In the genomic region with DNA sequence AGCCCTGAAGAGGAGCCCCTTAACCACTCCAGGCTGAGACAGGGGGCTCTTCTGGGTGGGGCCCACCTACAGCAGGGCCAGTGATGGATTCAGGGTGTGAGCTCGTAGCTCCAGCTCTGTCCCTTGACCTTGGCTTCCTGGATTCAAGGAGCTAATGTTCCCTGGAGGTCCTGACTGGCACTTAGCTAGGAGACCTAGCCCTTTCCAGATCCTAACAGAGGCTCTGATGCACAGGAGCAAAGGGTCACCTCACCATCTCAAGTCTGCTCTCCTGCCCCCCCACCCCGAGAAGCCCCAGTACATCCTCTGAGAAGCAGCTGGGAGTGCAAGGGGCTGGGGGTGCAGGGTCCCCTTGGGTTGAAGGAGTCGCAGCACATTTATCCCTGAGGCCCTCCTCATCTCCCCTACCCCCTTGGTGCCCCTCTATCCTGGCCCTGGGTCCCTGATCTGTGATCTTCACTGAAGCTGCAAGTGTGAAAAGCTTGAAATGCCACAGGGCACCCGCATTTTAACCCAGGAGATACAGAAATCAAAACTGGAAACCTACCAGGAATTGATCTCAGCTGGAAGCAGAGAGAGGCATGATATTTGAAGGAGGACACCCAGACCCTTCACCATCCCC, we compare ENCODE assay signal across 17 cellular contexts. TPM values are rescaled to one million over a fixed set of nuclear protein-coding genes. Genes with fewer than 3 reads are reported as not detected.
A peak's percentile ranks its signal among the peaks of the same experiment; 100 is the strongest.
DNase-seq lines count a peak whose midpoint lies in the region; ATAC-seq and TF ChIP-seq lines count a peak whose summit lies in the region.
"Had no signal": no experiment of that assay in that cellular context is flagged by ENCODE, and none has a peak within 500 bp of the region (broad histone marks: within the 10 kb centered on the region; RNA-seq: fewer than 3 reads in every experiment).

No MANE protein-coding gene starts in this region.

- H3K9me3 ChIP-seq in parathyroid adenoma (ENCODE audit: control insufficient read depth, low read length) (no peaks in the 10 kb centered on the region), PC-3 (ENCODE audit: low read length) (no peaks in the 10 kb centered on the region)
- H3K9me3 ChIP-seq: gastroesophageal sphincter had no signal

- H3K4me3 Mint-ChIP-seq in stimulated activated naive CD8-positive, alpha-beta T cell treated with anti-CD3 and anti-CD28 coated beads, Interleukin-15, Interleukin-2, amounts not matched to agents 100 ng/mL and 50 ng/mL, for 24 hours = peak overlapping the region; percentile 73
- H3K4me3 Mint-ChIP-seq in activated naive CD8-positive, alpha-beta T cell treated with anti-CD3 and anti-CD28 coated beads, Interleukin-2, amount 50 U/mL, for 24 hours = peak overlapping the region; percentile 77
- H3K4me3 Mint-ChIP-seq: activated CD4-positive, alpha-beta memory T cell treated with anti-CD3 and anti-CD28 coated beads, Interleukin-2, amount 10 ng/mL, durations not matched to agents 7 days and 5 days; WTC11 had no signal

- H3K27me3 Mint-ChIP-seq in stimulated activated naive CD8-positive, alpha-beta T cell treated with anti-CD3 and anti-CD28 coated beads, Interleukin-15, Interleukin-2, amounts not matched to agents 100 ng/mL and 50 ng/mL, for 24 hours = no peaks in the 10 kb centered on the region
- H3K27me3 Mint-ChIP-seq in activated naive CD8-positive, alpha-beta T cell treated with anti-CD3 and anti-CD28 coated beads, Interleukin-2, amount 50 U/mL, for 24 hours = no peaks in the 10 kb centered on the region

- no TSS peak for BruUV-seq in PC-3 (replicated peaks; lab: Mats Ljungman, UMichigan)

- no peaks in the 10 kb centered on the region for H3K27me3 ChIP-seq in parathyroid adenoma (ENCODE audit: control insufficient read depth, insufficient read depth, low read length)
- no peaks in the 10 kb centered on the region for H3K27me3 ChIP-seq in PC-3 (ENCODE audit: low read length)
- H3K27me3 ChIP-seq: gastroesophageal sphincter had no signal

- intact Hi-C loops in PC-3 (cut with micrococcal nuclease) = no loop called here

- H3K36me3 ChIP-seq in parathyroid adenoma (ENCODE audit: control insufficient read depth, insufficient read depth, low read length) (no peaks in the 10 kb centered on the region), PC-3 (ENCODE audit: low read depth, low read length) (no peaks in the 10 kb centered on the region)
- H3K36me3 ChIP-seq: gastroesophageal sphincter had no signal

- ATAC-seq in stimulated activated naive CD8-positive, alpha-beta T cell treated with anti-CD3 and anti-CD28 coated beads, Interleukin-15, Interleukin-2, amounts not matched to agents 100 U/mL and 50 U/mL, for 24 hours = no peak
- no peak for ATAC-seq in activated naive CD8-positive, alpha-beta T cell treated with anti-CD3 and anti-CD28 coated beads, Interleukin-2, amount 50 U/mL, for 24 hours
- ATAC-seq in PC-3 (no peak), GM18909 (IDR thresholded peaks at IDR 0.05; ENCODE audit: poor library complexity, unreplicated experiment) (no peak)
- ATAC-seq: gastroesophageal sphincter, left cardiac atrium, Panc1, WTC11 had no signal

- in situ Hi-C loops in GM13977 (cut with MboI; ENCODE audit: low pct_unique_long_range_greater_than_20kb, low sequenced_read_pairs, unreplicated experiment) = no loop called here

- H3K79me2 ChIP-seq in parathyroid adenoma = peaks cover 35% of the 10 kb centered on the region
- H3K79me2 ChIP-seq in PC-3 (ENCODE audit: low read length) = peaks cover 35% of the 10 kb centered on the region

- DNase-seq in stimulated activated naive CD8-positive, alpha-beta T cell treated with anti-CD3 and anti-CD28 coated beads, Interleukin-15, Interleukin-2, amounts not matched to agents 100 U/mL and 50 U/mL, for 24 hours = no peak
- no peak for DNase-seq in activated naive CD8-positive, alpha-beta T cell treated with anti-CD3 and anti-CD28 coated beads, Interleukin-2, amount 50 U/mL, for 24 hours
- no peak for DNase-seq in GM13977 (ENCODE audit: low spot score)
- no peak for DNase-seq in NCI-H1105 treated with DMSO at 0.1 percent for 48 hours (lab: John Stamatoyannopoulos, UW)
- no peak for DNase-seq in PC-3
- DNase-seq: activated CD4-positive, alpha-beta memory T cell treated with anti-CD3 and anti-CD28 coated beads, Interleukin-2, amount 10 ng/mL, durations not matched to agents 7 days and 5 days; activated gamma-delta T cell; DMS79; left cardiac atrium; MM.1S; NCI-H226 had no signal

- H3K9me3 Mint-ChIP-seq in stimulated activated naive CD8-positive, alpha-beta T cell treated with anti-CD3 and anti-CD28 coated beads, Interleukin-15, Interleukin-2, amounts not matched to agents 100 ng/mL and 50 ng/mL, for 24 hours = peaks cover 6% of the 10 kb centered on the region
- peaks cover 8% of the 10 kb centered on the region for H3K9me3 Mint-ChIP-seq in activated naive CD8-positive, alpha-beta T cell treated with anti-CD3 and anti-CD28 coated beads, Interleukin-2, amount 50 U/mL, for 24 hours
- H3K9me3 Mint-ChIP-seq: WTC11 had no signal

- H3K36me3 Mint-ChIP-seq in stimulated activated naive CD8-positive, alpha-beta T cell treated with anti-CD3 and anti-CD28 coated beads, Interleukin-15, Interleukin-2, amounts not matched to agents 100 ng/mL and 50 ng/mL, for 24 hours (ENCODE audit: low read depth) = peaks cover 16% of the 10 kb centered on the region
- H3K36me3 Mint-ChIP-seq in activated naive CD8-positive, alpha-beta T cell treated with anti-CD3 and anti-CD28 coated beads, Interleukin-2, amount 50 U/mL, for 24 hours (ENCODE audit: low read depth) = peaks cover 15% of the 10 kb centered on the region
- H3K36me3 Mint-ChIP-seq: WTC11 had no signal

- no peaks in the 10 kb centered on the region for H4K20me1 ChIP-seq in PC-3 (ENCODE audit: low read length)

- CTCF ChIA-PET in PC-3 (lab: Charles Lee) = no interaction called here

- H3K27ac Mint-ChIP-seq in stimulated activated naive CD8-positive, alpha-beta T cell treated with anti-CD3 and anti-CD28 coated beads, Interleukin-15, Interleukin-2, amounts not matched to agents 100 ng/mL and 50 ng/mL, for 24 hours = peak overlapping the region; percentile 93
- H3K27ac Mint-ChIP-seq in activated naive CD8-positive, alpha-beta T cell treated with anti-CD3 and anti-CD28 coated beads, Interleukin-2, amount 50 U/mL, for 24 hours = peak overlapping the region; percentile 95
- H3K27ac Mint-ChIP-seq: activated CD4-positive, alpha-beta memory T cell treated with anti-CD3 and anti-CD28 coated beads, Interleukin-2, amount 10 ng/mL, durations not matched to agents 7 days and 5 days; WTC11 had no signal

- peaks cover 14% of the 10 kb centered on the region for H3K4me1 ChIP-seq in parathyroid adenoma
- H3K4me1 ChIP-seq in PC-3 (ENCODE audit: insufficient read depth, low read length) = peaks cover 20% of the 10 kb centered on the region

- H3F3A ChIP-seq in PC-3 (ENCODE audit: low read length, unreplicated experiment) = no peaks in the 10 kb centered on the region

- H2AFZ ChIP-seq in parathyroid adenoma = no peak overlapping the region
- no peak overlapping the region for H2AFZ ChIP-seq in PC-3 (ENCODE audit: low read length)

- peak overlapping the region; percentile 31 for H3K27ac ChIP-seq in parathyroid adenoma
- no peak overlapping the region for H3K27ac ChIP-seq in PC-3 (ENCODE audit: low read length)

- peaks cover 79% of the 10 kb centered on the region for H3K4me1 Mint-ChIP-seq in stimulated activated naive CD8-positive, alpha-beta T cell treated with anti-CD3 and anti-CD28 coated beads, Interleukin-15, Interleukin-2, amounts not matched to agents 100 ng/mL and 50 ng/mL, for 24 hours (ENCODE audit: low read depth)
- peaks cover 73% of the 10 kb centered on the region for H3K4me1 Mint-ChIP-seq in activated naive CD8-positive, alpha-beta T cell treated with anti-CD3 and anti-CD28 coated beads, Interleukin-2, amount 50 U/mL, for 24 hours

- no peak overlapping the region for H3K4me3 ChIP-seq in parathyroid adenoma (ENCODE audit: low read depth, low read length)
- H3K4me3 ChIP-seq in PC-3 (ENCODE audit: low read length) = no peak overlapping the region
- H3K4me3 ChIP-seq: gastroesophageal sphincter had no signal

- POLR2A ChIA-PET in PC-3 (lab: Charles Lee; ENCODE audit: unreplicated experiment) = no interaction called here

- H3K9ac ChIP-seq in parathyroid adenoma = no peak overlapping the region
- H3K9ac ChIP-seq in PC-3 (ENCODE audit: low read length) = no peak overlapping the region

- no peaks in the 10 kb centered on the region for H3K9me2 ChIP-seq in PC-3 (replicated peaks; ENCODE audit: low read length)

- no peak overlapping the region for H3K4me2 ChIP-seq in parathyroid adenoma (ENCODE audit: low read length)
- no peak overlapping the region for H3K4me2 ChIP-seq in PC-3 (ENCODE audit: low read length)

- no peak for TF ChIP-seq CTCF in parathyroid adenoma (IDR thresholded peaks at IDR 0.05)
- no peak for TF ChIP-seq CTCF in GM13977 (IDR thresholded peaks at IDR 0.05; ENCODE audit: extremely low read depth, insufficient read depth, missing control alignments)
- TF ChIP-seq CTCF in PC-3 (conservative IDR thresholded peaks at IDR 0.05; ENCODE audit: low read depth, low read length) = no peak

RNA-seq across cellular contexts. Expression of a gene that starts 2.9 kb away (rescaled TPM):
- total RNA-seq in PC-3 (2014; rRNA removed) = 4.8 and 6.2 TPM in 2 replicates
